In genomic region chr14:59254911-59255545, GRCh38 we compare ENCODE assay signal across 8 cellular contexts.
DNase-seq lines count a peak whose midpoint lies in the region; ATAC-seq and TF ChIP-seq lines count a peak whose summit lies in the region.

No MANE protein-coding gene starts in this region.

- DNase-seq in Ammon's horn (ENCODE audit: low spot score), result peak; percentile 36
- DNase-seq in astrocyte of the hippocampus (ENCODE audit: low read depth, low spot score), result peak; percentile 21
- DNase-seq in mesothelial cell of epicardium (ENCODE audit: low spot score in 2 of 2, unreplicated experiment in 2 of 2), result no peak
- DNase-seq in NCI-H2196 (lab: John Stamatoyannopoulos, UW; ENCODE audit: unreplicated experiment), result no peak
- DNase-seq in NCI-H2171 treated with DMSO at 0.1 percent for 48 hours (lab: John Stamatoyannopoulos, UW), result no peak
- DNase-seq in NCI-H2171 (lab: John Stamatoyannopoulos, UW), result no peak

- TF ChIP-seq CTCF in mesothelial cell of epicardium (IDR thresholded peaks at IDR 0.05; ENCODE audit: unreplicated experiment), result no peak

- H3K9me3 Mint-ChIP-seq in mesothelial cell of epicardium, result no peaks in the 10 kb centered on the region

- peaks cover 4% of the 10 kb centered on the region for H3K36me3 Mint-ChIP-seq in mesothelial cell of epicardium

- H3K4me1 Mint-ChIP-seq in mesothelial cell of epicardium, result peaks cover 47% of the 10 kb centered on the region

- H3K4me3 Mint-ChIP-seq in mesothelial cell of epicardium, result no peak overlapping the region

- H3K27ac Mint-ChIP-seq in mesothelial cell of epicardium, result peak overlapping the region; percentile 24

- ATAC-seq in HG02798 (IDR thresholded peaks at IDR 0.05; ENCODE audit: poor library complexity, unreplicated experiment), result peak; percentile 83
- no peak for ATAC-seq in GM21526 (IDR thresholded peaks at IDR 0.05; ENCODE audit: low FRiP score, unreplicated experiment)

- H3K27me3 Mint-ChIP-seq in mesothelial cell of epicardium (ENCODE audit: low read depth), result no peaks in the 10 kb centered on the region

Comparison
In these comparisons a context has a peak if more than half of its experiments do, and no peak if none do; other contexts are left out.
1. DNase-seq: peak in Ammon's horn (single experiment) and astrocyte of the hippocampus (single experiment); none in mesothelial cell of epicardium (0 of 2), NCI-H2196 (single experiment), NCI-H2171 treated with DMSO at 0.1 percent for 48 hours (single experiment) and NCI-H2171 (single experiment).